12 cellular contexts compared by ENCODE assay signal in the genomic region with DNA sequence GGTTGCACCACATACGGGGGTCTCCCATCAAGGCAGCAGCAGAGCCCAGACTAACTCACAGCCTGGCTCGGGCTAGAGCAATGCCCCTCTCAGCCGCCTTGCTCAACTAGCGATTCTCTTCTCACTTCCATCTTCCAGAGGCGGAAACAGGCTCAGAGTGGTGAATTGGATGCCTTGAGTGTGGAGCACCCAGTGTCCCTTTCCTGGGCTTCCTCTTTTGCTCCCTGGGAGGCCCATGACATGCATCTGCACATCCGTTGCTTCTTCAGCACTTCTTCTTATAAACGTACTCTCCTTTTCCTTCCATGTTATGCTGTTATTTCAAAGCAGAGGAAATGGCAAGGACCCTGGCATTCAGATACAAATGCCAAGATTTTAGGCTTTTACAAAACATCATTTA.
"Had no signal": no experiment of that assay in that cellular context is flagged by ENCODE, and none has a peak within 500 bp of the region (broad histone marks: within the 10 kb centered on the region; RNA-seq: fewer than 3 reads in every experiment).

No MANE protein-coding gene starts in this region.

- H3K9me3 Mint-ChIP-seq: activated CD4-positive, alpha-beta T cell treated with anti-CD3 and anti-CD28 coated beads, Interleukin-2, amount 10 ng/mL, durations not matched to agents 7 days and 5 days; stimulated activated naive B cell treated with anti-CD40 and anti-IgM and Interleukin-4, amounts not matched to agents 10 μg/mL and 1 μg/mL and 100 μg/mL, for 72 hours; T-cell; type B pancreatic cell; WTC11 had no signal

- H3K27ac ChIP-seq: epithelial cell of prostate, hepatocyte had no signal

- H3K27ac Mint-ChIP-seq: activated CD4-positive, alpha-beta T cell treated with anti-CD3 and anti-CD28 coated beads, Interleukin-2, amount 10 ng/mL, durations not matched to agents 7 days and 5 days; stimulated activated naive B cell treated with anti-CD40 and anti-IgM and Interleukin-4, amounts not matched to agents 10 μg/mL and 1 μg/mL and 100 μg/mL, for 72 hours; T-cell; type B pancreatic cell; WTC11 had no signal

- H3K4me3 ChIP-seq: coronary artery, hepatocyte had no signal

- H3K36me3 Mint-ChIP-seq: stimulated activated naive B cell treated with anti-CD40 and anti-IgM and Interleukin-4, amounts not matched to agents 10 μg/mL and 1 μg/mL and 100 μg/mL, for 72 hours; T-cell; type B pancreatic cell; WTC11 had no signal

- DNase-seq: activated CD4-positive, alpha-beta T cell treated with anti-CD3 and anti-CD28 coated beads, Interleukin-2, amount 10 ng/mL, durations not matched to agents 7 days and 5 days; activated CD8-positive, alpha-beta memory T cell treated with anti-CD3 and anti-CD28 coated beads for 24 hours; activated naive CD4-positive, alpha-beta T cell treated with Interleukin-2 at 50 U/mL for 16 hours; effector memory CD4-positive, alpha-beta T cell; small intestine; stimulated activated naive B cell treated with anti-CD40 and anti-IgM and Interleukin-4, amounts not matched to agents 10 μg/mL and 1 μg/mL and 100 μg/mL, for 72 hours; T-cell had no signal

- H3K4me3 Mint-ChIP-seq: activated CD4-positive, alpha-beta T cell treated with anti-CD3 and anti-CD28 coated beads, Interleukin-2, amount 10 ng/mL, durations not matched to agents 7 days and 5 days; stimulated activated naive B cell treated with anti-CD40 and anti-IgM and Interleukin-4, amounts not matched to agents 10 μg/mL and 1 μg/mL and 100 μg/mL, for 72 hours; WTC11 had no signal

- ATAC-seq: stimulated activated naive B cell treated with anti-CD40 and anti-IgM and Interleukin-4, amounts not matched to agents 10 μg/mL and 1 μg/mL and 100 μg/mL, for 72 hours; T-cell; WTC11 had no signal
